Comparison of ENCODE assay signal across 1 cellular context in the genomic region with DNA sequence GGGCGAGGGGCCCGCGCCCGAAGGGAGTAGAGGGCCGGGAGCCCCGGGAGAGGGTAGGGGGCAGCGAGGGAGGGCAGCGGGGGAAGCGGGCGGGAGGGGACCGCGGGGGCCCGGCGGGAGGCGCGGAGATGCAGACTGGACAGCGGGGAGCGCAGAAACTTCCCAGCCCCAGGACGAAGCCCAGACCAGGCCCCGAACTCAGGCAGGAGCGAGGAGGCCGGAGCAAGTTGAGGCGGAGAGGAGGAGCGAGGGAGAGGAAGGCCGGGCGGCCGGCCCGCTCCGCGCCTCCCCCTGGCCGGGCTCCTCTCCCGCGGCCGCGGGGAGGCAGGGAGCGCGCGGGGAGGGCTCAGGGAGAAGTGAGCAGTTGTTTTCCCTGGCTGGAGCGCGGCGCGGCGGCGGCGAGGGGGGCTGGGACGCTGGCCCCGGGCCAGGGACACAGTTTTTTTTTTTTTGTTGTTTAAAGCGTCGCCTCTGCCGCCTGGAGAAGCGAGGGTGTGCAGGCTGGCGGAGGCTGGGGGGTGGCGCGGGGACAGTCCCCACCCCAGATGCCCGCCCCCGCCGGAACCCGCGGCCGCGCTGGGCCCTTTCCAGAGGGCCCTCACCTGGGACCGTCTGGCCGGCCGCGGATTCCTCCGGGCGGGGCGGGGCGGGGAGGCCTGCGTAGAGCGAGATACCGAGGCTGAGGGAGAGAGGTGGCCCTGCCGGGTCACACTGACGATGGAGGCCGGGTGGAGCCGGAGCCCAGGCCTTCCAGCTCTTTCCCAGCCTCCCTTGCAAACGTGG.
A peak's percentile ranks its signal among the peaks of the same experiment; 100 is the strongest.
TF ChIP-seq lines count a peak whose summit lies in the region.

TSS of gene LTBP3 (minus strand) at position 358 of the 783 bp plus-strand sequence. CDS start 400 bp downstream, outside the sequence.

TF ChIP-seq in HepG2, 621 proteins besides CTCF, POLR2A, EP300 and RAD21 (continued from another document and continues in another):
- TF ChIP-seq, protein P1, sequence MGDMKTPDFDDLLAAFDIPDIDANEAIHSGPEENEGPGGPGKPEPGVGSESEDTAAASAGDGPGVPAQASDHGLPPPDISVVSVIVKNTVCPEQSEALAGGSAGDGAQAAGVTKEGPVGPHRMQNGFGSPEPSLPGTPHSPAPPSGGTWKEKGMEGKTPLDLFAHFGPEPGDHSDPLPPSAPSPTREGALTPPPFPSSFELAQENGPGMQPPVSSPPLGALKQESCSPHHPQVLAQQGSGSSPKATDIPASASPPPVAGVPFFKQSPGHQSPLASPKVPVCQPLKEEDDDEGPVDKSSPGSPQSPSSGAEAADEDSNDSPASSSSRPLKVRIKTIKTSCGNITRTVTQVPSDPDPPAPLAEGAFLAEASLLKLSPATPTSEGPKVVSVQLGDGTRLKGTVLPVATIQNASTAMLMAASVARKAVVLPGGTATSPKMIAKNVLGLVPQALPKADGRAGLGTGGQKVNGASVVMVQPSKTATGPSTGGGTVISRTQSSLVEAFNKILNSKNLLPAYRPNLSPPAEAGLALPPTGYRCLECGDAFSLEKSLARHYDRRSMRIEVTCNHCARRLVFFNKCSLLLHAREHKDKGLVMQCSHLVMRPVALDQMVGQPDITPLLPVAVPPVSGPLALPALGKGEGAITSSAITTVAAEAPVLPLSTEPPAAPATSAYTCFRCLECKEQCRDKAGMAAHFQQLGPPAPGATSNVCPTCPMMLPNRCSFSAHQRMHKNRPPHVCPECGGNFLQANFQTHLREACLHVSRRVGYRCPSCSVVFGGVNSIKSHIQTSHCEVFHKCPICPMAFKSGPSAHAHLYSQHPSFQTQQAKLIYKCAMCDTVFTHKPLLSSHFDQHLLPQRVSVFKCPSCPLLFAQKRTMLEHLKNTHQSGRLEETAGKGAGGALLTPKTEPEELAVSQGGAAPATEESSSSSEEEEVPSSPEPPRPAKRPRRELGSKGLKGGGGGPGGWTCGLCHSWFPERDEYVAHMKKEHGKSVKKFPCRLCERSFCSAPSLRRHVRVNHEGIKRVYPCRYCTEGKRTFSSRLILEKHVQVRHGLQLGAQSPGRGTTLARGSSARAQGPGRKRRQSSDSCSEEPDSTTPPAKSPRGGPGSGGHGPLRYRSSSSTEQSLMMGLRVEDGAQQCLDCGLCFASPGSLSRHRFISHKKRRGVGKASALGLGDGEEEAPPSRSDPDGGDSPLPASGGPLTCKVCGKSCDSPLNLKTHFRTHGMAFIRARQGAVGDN (CRISPR knock-in tag; IDR thresholded peaks at IDR 0.05) = peak; percentile 73
- TF ChIP-seq, protein P2, sequence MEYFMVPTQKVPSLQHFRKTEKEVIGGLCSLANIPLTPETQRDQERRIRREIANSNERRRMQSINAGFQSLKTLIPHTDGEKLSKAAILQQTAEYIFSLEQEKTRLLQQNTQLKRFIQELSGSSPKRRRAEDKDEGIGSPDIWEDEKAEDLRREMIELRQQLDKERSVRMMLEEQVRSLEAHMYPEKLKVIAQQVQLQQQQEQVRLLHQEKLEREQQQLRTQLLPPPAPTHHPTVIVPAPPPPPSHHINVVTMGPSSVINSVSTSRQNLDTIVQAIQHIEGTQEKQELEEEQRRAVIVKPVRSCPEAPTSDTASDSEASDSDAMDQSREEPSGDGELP (IDR thresholded peaks at IDR 0.05; ENCODE audit: borderline replicate concordance, low read depth) = peak; percentile 30; the same call in 1 of the 2 replicates
- TF ChIP-seq ZNF772 (CRISPR knock-in tag; IDR thresholded peaks at IDR 0.05) (no peak), ZNF607 (CRISPR knock-in tag; IDR thresholded peaks at IDR 0.05; ENCODE audit: borderline replicate concordance) (0 out of 2 replicates have a peak, but pooled peaks have one; percentile 23), ATF7-NPFF (CRISPR knock-in tag; IDR thresholded peaks at IDR 0.05; ENCODE audit: low read depth) (0 out of 2 replicates have a peak, but pooled peaks have one; percentile 40), ZFY (CRISPR knock-in tag; IDR thresholded peaks at IDR 0.05) (peak; percentile 58; the same call in 1 of the 2 replicates), ZEB1 (IDR thresholded peaks at IDR 0.05; ENCODE audit: insufficient replicate concordance, low read depth) (no peak), PATZ1 (CRISPR knock-in tag; IDR thresholded peaks at IDR 0.05) (peak; percentile 80), ZNF160 (CRISPR knock-in tag; IDR thresholded peaks at IDR 0.05) (no peak), ZFX (CRISPR knock-in tag; IDR thresholded peaks at IDR 0.05; ENCODE audit: low read depth) (peak; percentile 85), FOXO1 (CRISPR knock-in tag; IDR thresholded peaks at IDR 0.05) (peak; percentile 38; the same call in 1 of the 2 replicates), KDM5A (IDR thresholded peaks at IDR 0.05; ENCODE audit: borderline replicate concordance, low read length) (0 out of 2 replicates have a peak, but pooled peaks have one; percentile 37), SIN3A (IDR thresholded peaks at IDR 0.05; ENCODE audit: borderline replicate concordance, low read depth, low read length) (0 out of 2 replicates have a peak, but pooled peaks have one; percentile 21), ZNF414 (CRISPR knock-in tag; IDR thresholded peaks at IDR 0.05) (peak; percentile 77; the same call in 1 of the 2 replicates), ZGPAT (CRISPR knock-in tag; IDR thresholded peaks at IDR 0.05) (peak; percentile 44; the same call in 1 of the 2 replicates), KAT8 (CRISPR knock-in tag; IDR thresholded peaks at IDR 0.05) (0 out of 2 replicates have a peak, but pooled peaks have one; percentile 20), GABPB1 (CRISPR knock-in tag; IDR thresholded peaks at IDR 0.05) (peak; percentile 44; the same call in 1 of the 2 replicates), NR2F6 (IDR thresholded peaks at IDR 0.05) (no peak), NR2F6 (CRISPR knock-in tag; IDR thresholded peaks at IDR 0.05) (peak; percentile 5; the same call in 1 of the 2 replicates), TCF7L2 (IDR thresholded peaks at IDR 0.05; ENCODE audit: low read depth, low read length) (no peak), HDAC1 (CRISPR knock-in tag; IDR thresholded peaks at IDR 0.05) (peak; percentile 33; the same call in 1 of the 2 replicates), TEAD3 (CRISPR knock-in tag; optimal IDR thresholded peaks at IDR 0.05; ENCODE audit: borderline replicate concordance) (peak; percentile 72), YY1 (IDR thresholded peaks at IDR 0.05; ENCODE audit: insufficient read depth, insufficient replicate concordance, low read depth, low read length) (peak; percentile 3), YEATS4 (CRISPR knock-in tag; IDR thresholded peaks at IDR 0.05; ENCODE audit: borderline replicate concordance) (peak; percentile 34; the same call in 1 of the 2 replicates), ERF (CRISPR knock-in tag; IDR thresholded peaks at IDR 0.05) (no peak)
- TF ChIP-seq, protein P3, sequence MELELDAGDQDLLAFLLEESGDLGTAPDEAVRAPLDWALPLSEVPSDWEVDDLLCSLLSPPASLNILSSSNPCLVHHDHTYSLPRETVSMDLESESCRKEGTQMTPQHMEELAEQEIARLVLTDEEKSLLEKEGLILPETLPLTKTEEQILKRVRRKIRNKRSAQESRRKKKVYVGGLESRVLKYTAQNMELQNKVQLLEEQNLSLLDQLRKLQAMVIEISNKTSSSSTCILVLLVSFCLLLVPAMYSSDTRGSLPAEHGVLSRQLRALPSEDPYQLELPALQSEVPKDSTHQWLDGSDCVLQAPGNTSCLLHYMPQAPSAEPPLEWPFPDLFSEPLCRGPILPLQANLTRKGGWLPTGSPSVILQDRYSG (CRISPR knock-in tag; IDR thresholded peaks at IDR 0.05) = 0 out of 2 replicates have a peak, but pooled peaks have one; percentile 28
- TF ChIP-seq, protein P4, sequence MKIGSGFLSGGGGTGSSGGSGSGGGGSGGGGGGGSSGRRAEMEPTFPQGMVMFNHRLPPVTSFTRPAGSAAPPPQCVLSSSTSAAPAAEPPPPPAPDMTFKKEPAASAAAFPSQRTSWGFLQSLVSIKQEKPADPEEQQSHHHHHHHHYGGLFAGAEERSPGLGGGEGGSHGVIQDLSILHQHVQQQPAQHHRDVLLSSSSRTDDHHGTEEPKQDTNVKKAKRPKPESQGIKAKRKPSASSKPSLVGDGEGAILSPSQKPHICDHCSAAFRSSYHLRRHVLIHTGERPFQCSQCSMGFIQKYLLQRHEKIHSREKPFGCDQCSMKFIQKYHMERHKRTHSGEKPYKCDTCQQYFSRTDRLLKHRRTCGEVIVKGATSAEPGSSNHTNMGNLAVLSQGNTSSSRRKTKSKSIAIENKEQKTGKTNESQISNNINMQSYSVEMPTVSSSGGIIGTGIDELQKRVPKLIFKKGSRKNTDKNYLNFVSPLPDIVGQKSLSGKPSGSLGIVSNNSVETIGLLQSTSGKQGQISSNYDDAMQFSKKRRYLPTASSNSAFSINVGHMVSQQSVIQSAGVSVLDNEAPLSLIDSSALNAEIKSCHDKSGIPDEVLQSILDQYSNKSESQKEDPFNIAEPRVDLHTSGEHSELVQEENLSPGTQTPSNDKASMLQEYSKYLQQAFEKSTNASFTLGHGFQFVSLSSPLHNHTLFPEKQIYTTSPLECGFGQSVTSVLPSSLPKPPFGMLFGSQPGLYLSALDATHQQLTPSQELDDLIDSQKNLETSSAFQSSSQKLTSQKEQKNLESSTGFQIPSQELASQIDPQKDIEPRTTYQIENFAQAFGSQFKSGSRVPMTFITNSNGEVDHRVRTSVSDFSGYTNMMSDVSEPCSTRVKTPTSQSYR (CRISPR knock-in tag; IDR thresholded peaks at IDR 0.05; ENCODE audit: borderline replicate concordance) = peak; percentile 61; the same call in 1 of the 2 replicates
- TF ChIP-seq, protein P5, sequence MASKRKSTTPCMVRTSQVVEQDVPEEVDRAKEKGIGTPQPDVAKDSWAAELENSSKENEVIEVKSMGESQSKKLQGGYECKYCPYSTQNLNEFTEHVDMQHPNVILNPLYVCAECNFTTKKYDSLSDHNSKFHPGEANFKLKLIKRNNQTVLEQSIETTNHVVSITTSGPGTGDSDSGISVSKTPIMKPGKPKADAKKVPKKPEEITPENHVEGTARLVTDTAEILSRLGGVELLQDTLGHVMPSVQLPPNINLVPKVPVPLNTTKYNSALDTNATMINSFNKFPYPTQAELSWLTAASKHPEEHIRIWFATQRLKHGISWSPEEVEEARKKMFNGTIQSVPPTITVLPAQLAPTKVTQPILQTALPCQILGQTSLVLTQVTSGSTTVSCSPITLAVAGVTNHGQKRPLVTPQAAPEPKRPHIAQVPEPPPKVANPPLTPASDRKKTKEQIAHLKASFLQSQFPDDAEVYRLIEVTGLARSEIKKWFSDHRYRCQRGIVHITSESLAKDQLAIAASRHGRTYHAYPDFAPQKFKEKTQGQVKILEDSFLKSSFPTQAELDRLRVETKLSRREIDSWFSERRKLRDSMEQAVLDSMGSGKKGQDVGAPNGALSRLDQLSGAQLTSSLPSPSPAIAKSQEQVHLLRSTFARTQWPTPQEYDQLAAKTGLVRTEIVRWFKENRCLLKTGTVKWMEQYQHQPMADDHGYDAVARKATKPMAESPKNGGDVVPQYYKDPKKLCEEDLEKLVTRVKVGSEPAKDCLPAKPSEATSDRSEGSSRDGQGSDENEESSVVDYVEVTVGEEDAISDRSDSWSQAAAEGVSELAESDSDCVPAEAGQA (IDR thresholded peaks at IDR 0.05; ENCODE audit: low read depth) = no peak
- TF ChIP-seq, protein P5 (CRISPR knock-in tag; IDR thresholded peaks at IDR 0.05; ENCODE audit: borderline replicate concordance) = no peak
